In genomic region chr6:114158838-114159694, GRCh38 we compare ENCODE assay signal across 1 cellular context.
TF ChIP-seq lines count a peak whose summit lies in the region.

No MANE protein-coding gene starts in this region.

TF ChIP-seq in HepG2, 621 proteins besides CTCF, POLR2A, EP300 and RAD21 (continued from another document):
- TF ChIP-seq, protein P1, sequence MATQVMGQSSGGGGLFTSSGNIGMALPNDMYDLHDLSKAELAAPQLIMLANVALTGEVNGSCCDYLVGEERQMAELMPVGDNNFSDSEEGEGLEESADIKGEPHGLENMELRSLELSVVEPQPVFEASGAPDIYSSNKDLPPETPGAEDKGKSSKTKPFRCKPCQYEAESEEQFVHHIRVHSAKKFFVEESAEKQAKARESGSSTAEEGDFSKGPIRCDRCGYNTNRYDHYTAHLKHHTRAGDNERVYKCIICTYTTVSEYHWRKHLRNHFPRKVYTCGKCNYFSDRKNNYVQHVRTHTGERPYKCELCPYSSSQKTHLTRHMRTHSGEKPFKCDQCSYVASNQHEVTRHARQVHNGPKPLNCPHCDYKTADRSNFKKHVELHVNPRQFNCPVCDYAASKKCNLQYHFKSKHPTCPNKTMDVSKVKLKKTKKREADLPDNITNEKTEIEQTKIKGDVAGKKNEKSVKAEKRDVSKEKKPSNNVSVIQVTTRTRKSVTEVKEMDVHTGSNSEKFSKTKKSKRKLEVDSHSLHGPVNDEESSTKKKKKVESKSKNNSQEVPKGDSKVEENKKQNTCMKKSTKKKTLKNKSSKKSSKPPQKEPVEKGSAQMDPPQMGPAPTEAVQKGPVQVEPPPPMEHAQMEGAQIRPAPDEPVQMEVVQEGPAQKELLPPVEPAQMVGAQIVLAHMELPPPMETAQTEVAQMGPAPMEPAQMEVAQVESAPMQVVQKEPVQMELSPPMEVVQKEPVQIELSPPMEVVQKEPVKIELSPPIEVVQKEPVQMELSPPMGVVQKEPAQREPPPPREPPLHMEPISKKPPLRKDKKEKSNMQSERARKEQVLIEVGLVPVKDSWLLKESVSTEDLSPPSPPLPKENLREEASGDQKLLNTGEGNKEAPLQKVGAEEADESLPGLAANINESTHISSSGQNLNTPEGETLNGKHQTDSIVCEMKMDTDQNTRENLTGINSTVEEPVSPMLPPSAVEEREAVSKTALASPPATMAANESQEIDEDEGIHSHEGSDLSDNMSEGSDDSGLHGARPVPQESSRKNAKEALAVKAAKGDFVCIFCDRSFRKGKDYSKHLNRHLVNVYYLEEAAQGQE (IDR thresholded peaks at IDR 0.05; ENCODE audit: borderline replicate concordance in 1 of 2, low read depth in 1 of 2, low read length in 2 of 2) = peak in 1 of 2 experiments; percentile 85; a peak in 2 of 4 replicates
- peak; percentile 88 for TF ChIP-seq MIER2 (CRISPR knock-in tag; IDR thresholded peaks at IDR 0.05)
- TF ChIP-seq IKZF4 (CRISPR knock-in tag; IDR thresholded peaks at IDR 0.05; ENCODE audit: borderline replicate concordance, low read depth, not compliant biosample characterization) = no peak
- TF ChIP-seq SOX6 (IDR thresholded peaks at IDR 0.05) = no peak
- 0 out of 2 replicates have a peak, but pooled peaks have one; percentile 45 for TF ChIP-seq SOX6 (CRISPR knock-in tag; IDR thresholded peaks at IDR 0.05)
